In genomic region chr2:20224716-20225293, GRCh38 we compare ENCODE assay signal across 8 cellular contexts. TPM values are rescaled to one million over a fixed set of nuclear protein-coding genes. Genes with fewer than 3 reads are reported as not detected.
DNase-seq lines count a peak whose midpoint lies in the region; ATAC-seq and TF ChIP-seq lines count a peak whose summit lies in the region.

A gene with protein sequence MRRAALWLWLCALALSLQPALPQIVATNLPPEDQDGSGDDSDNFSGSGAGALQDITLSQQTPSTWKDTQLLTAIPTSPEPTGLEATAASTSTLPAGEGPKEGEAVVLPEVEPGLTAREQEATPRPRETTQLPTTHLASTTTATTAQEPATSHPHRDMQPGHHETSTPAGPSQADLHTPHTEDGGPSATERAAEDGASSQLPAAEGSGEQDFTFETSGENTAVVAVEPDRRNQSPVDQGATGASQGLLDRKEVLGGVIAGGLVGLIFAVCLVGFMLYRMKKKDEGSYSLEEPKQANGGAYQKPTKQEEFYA (minus strand): TSS chr2:20225130. CDS start chr2:20224867, 263 bp downstream.

- H3K27ac Mint-ChIP-seq in activated naive CD8-positive, alpha-beta T cell, result no peak within 1 kb of the TSS

- WGBS in psoas muscle, 3 donors, result 1% methylated on average over 38 to 65 of the region's 65 CpGs

- H3K4me1 Mint-ChIP-seq in activated naive CD8-positive, alpha-beta T cell (ENCODE audit: low read depth), result peaks cover 5% of the 10 kb centered on the region

- no peaks in the 10 kb centered on the region for H3K9me3 Mint-ChIP-seq in activated naive CD8-positive, alpha-beta T cell (ENCODE audit: low read depth)

- H3K27me3 Mint-ChIP-seq in activated naive CD8-positive, alpha-beta T cell, result peaks cover 32% of the 10 kb centered on the region

- H3K36me3 ChIP-seq in left ventricle myocardium inferior, result no peaks in the 10 kb centered on the region
- no peaks in the 10 kb centered on the region for H3K36me3 ChIP-seq in psoas muscle (ENCODE audit: insufficient read depth in 1 of 2, low read depth in 1 of 2)

- DNase-seq in Daoy (ENCODE audit: low read depth) (peak; percentile 75), NB4 (ENCODE audit: low read depth) (peak; percentile 64), left ventricle myocardium inferior (no peak), psoas muscle (peak; percentile 53 to 71), SKM-1 treated with dmso at 0.1 percent for 144 hours (lab: John Stamatoyannopoulos, UW; ENCODE audit: unreplicated experiment) (no peak)
- DNase-seq in activated CD4-positive, alpha-beta T cell treated with anti-CD3 and anti-CD28 coated beads, Interleukin-2, amount 50 U/mL, for 1 hour, result no peak

- ATAC-seq in GM21619 (IDR thresholded peaks at IDR 0.05; ENCODE audit: unreplicated experiment), result peak; percentile 16
- peak; percentile 71 to 84 (median 79) for ATAC-seq in psoas muscle

- H3K9me3 ChIP-seq in left ventricle myocardium inferior (replicated peaks) (no peaks in the 10 kb centered on the region), psoas muscle (no peaks in the 10 kb centered on the region)

- H3K27me3 ChIP-seq in left ventricle myocardium inferior (ENCODE audit: low read depth), result peaks cover 75% of the 10 kb centered on the region
- H3K27me3 ChIP-seq in psoas muscle (ENCODE audit: insufficient read depth in 3 of 3, low read length in 2 of 3), result peaks cover 0 to 18% (median 8%) of the 10 kb centered on the region in 3 donors

- no peak for TF ChIP-seq POLR2A in NB4 (IDR thresholded peaks at IDR 0.05; ENCODE audit: extremely low read depth, insufficient read length)

- no peaks in the 10 kb centered on the region for H3K36me3 Mint-ChIP-seq in activated naive CD8-positive, alpha-beta T cell

- TF ChIP-seq CTCF in NB4 (IDR thresholded peaks at IDR 0.05; ENCODE audit: low read depth, low read length), result no peak
- TF ChIP-seq CTCF in left ventricle myocardium inferior (IDR thresholded peaks at IDR 0.05; ENCODE audit: borderline replicate concordance), result no peak
- TF ChIP-seq CTCF in psoas muscle (IDR thresholded peaks at IDR 0.05), result no peak

- intact Hi-C loops in left ventricle myocardium inferior (cut with micrococcal nuclease), result no loop called here
- intact Hi-C loops in psoas muscle (cut with DNase I), result no loop called here

- peak within 1 kb of the TSS; percentile 70 for H3K4me3 Mint-ChIP-seq in activated naive CD8-positive, alpha-beta T cell

- H3K27ac ChIP-seq in left ventricle myocardium inferior (replicated peaks) (no peak within 1 kb of the TSS), psoas muscle (no peak within 1 kb of the TSS)

- peak within 1 kb of the TSS; percentile 44 for H3K4me3 ChIP-seq in NB4 (ENCODE audit: low read depth, low read length)
- peak within 1 kb of the TSS; percentile 74 for H3K4me3 ChIP-seq in left ventricle myocardium inferior
- peak within 1 kb of the TSS; percentile 76 for H3K4me3 ChIP-seq in psoas muscle

- H3K4me1 ChIP-seq in left ventricle myocardium inferior (peaks cover 28% of the 10 kb centered on the region), psoas muscle (peaks cover 5% of the 10 kb centered on the region)

RNA-seq across cellular contexts. Expression of the gene that starts here (rescaled TPM):
- 75.2 and 84.6 TPM in 2 replicates for total RNA-seq in Daoy (2014; rRNA removed; shearing (Covaris generic))
- 0.41 TPM for total RNA-seq in left ventricle myocardium inferior
- total RNA-seq in psoas muscle, result under 1 TPM in 3 of 4 donors, not detected in 1; 0.09 to 0.38 (median 0.13) TPM
- polyA plus RNA-seq in psoas muscle, result under 1 TPM; 0.07 to 0.38 (median 0.10) TPM

Comparison
In these comparisons a context has a peak if more than half of its experiments do, and no peak if none do; other contexts are left out.
1. RNA of the gene that starts here (total RNA-seq): 75.2 to 84.6 TPM in Daoy; 0.41 TPM in left ventricle myocardium inferior (single experiment) and 0.09 to 0.38 TPM in psoas muscle; every median in the first group is over 10 times any median in the second.
2. Peak in DNase-seq, ATAC-seq and H3K4me3 ChIP-seq in psoas muscle; RNA of the gene not detected or under 1 TPM.
3. DNase-seq: peak in Daoy (single experiment) and NB4 (single experiment); none in left ventricle myocardium inferior (single experiment), SKM-1 treated with dmso at 0.1 percent for 144 hours (single experiment) and activated CD4-positive, alpha-beta T cell treated with anti-CD3 and anti-CD28 coated beads, Interleukin-2, amount 50 U/mL, for 1 hour (single experiment).
4. Peak in every context shown above with its lines, with median percentiles within 50 percentile points of each other: H3K4me3 ChIP-seq.